Comparison of ENCODE assay signal across 24 cellular contexts in genomic region chr6:20707870-20708269, GRCh38.
"Had no signal": no experiment of that assay in that cellular context is flagged by ENCODE, and none has a peak within 500 bp of the region (broad histone marks: within the 10 kb centered on the region; RNA-seq: fewer than 3 reads in every experiment).

No MANE protein-coding gene starts in this region.

- H3K27ac ChIP-seq: brain microvascular endothelial cell, neural progenitor cell, spleen, thoracic aorta, upper lobe of left lung had no signal

- H3K36me3 Mint-ChIP-seq: neural progenitor cell had no signal

- H3K4me1 ChIP-seq: spleen had no signal

- ATAC-seq: esophagus mucosa had no signal

- H3K4me3 ChIP-seq: lung, neural progenitor cell, spleen, thoracic aorta, upper lobe of left lung had no signal

- H3K36me3 ChIP-seq: brain microvascular endothelial cell, neural progenitor cell, spleen, thoracic aorta, upper lobe of left lung had no signal

- H3K27me3 ChIP-seq: brain microvascular endothelial cell, neural progenitor cell, spleen, upper lobe of left lung had no signal

- H3K4me2 ChIP-seq: neural progenitor cell had no signal

- H3K4me3 Mint-ChIP-seq: activated CD8-positive, alpha-beta T cell treated with anti-CD3 and anti-CD28 coated beads, Interleukin-2, amount 10 ng/mL, durations not matched to agents 7 days and 5 days; activated T-helper 1 cell treated with anti-CD3 and anti-CD28 coated beads, Interleukin-12 subunit alpha, Interleukin-12 subunit beta, Interleukin-2, Interleukin-4 antibody, amounts not matched to agents 30 ng/mL and 10 ng/mL and 1 ng/mL, durations not matched to agents 14 hours and 24 hours and 36 hours; effector memory CD8-positive, alpha-beta T cell; naive B cell; neural progenitor cell had no signal

- H3K9me3 Mint-ChIP-seq: activated naive CD4-positive, alpha-beta T cell treated with anti-CD3 and anti-CD28 coated beads, Interleukin-2, amount 50 U/mL, for 24 hours; activated T-helper 1 cell treated with anti-CD3 and anti-CD28 coated beads, Interleukin-12 subunit alpha, Interleukin-12 subunit beta, Interleukin-2, Interleukin-4 antibody, amounts not matched to agents 30 ng/mL and 10 ng/mL and 1 ng/mL, durations not matched to agents 14 hours and 24 hours and 36 hours; effector memory CD8-positive, alpha-beta T cell; naive B cell; neural progenitor cell had no signal

- H3K27ac Mint-ChIP-seq: activated CD8-positive, alpha-beta T cell treated with anti-CD3 and anti-CD28 coated beads, Interleukin-2, amount 10 ng/mL, durations not matched to agents 7 days and 5 days; neural progenitor cell had no signal

- FAIRE-seq: colon, endothelial cell of umbilical vein, kidney, TTC549 had no signal

- DNase-seq: activated CD4-positive, alpha-beta T cell treated with anti-CD3 and anti-CD28 coated beads for 1 hour; activated CD4-positive, alpha-beta T cell treated with anti-CD3 and anti-CD28 coated beads, Interleukin-2, amount 50 U/mL, for 1 hour; activated gamma-delta T cell treated with Interleukin-2 at 50 U/mL for 16 hours; aorta; caudate nucleus; foreskin melanocyte; kidney; naive B cell; spleen; stimulated activated CD4-positive, alpha-beta T cell treated with anti-CD3 and anti-CD28 coated beads, Interleukin-4, amount 100 ng/mL, for 1 hour; stimulated activated naive CD4-positive, alpha-beta T cell treated with Interleukin-2 at 50 U/mL for 16 hours; upper lobe of left lung had no signal

- H3K9me3 ChIP-seq: spleen, thoracic aorta, upper lobe of left lung had no signal

- H3K9ac ChIP-seq: neural progenitor cell had no signal

- H3K27me3 Mint-ChIP-seq: activated naive CD4-positive, alpha-beta T cell treated with anti-CD3 and anti-CD28 coated beads, Interleukin-2, amount 50 U/mL, for 24 hours; effector memory CD8-positive, alpha-beta T cell; naive B cell had no signal

- H2AFZ ChIP-seq: neural progenitor cell had no signal
